Comparison of ENCODE assay signal across 22 cellular contexts in the genomic region with DNA sequence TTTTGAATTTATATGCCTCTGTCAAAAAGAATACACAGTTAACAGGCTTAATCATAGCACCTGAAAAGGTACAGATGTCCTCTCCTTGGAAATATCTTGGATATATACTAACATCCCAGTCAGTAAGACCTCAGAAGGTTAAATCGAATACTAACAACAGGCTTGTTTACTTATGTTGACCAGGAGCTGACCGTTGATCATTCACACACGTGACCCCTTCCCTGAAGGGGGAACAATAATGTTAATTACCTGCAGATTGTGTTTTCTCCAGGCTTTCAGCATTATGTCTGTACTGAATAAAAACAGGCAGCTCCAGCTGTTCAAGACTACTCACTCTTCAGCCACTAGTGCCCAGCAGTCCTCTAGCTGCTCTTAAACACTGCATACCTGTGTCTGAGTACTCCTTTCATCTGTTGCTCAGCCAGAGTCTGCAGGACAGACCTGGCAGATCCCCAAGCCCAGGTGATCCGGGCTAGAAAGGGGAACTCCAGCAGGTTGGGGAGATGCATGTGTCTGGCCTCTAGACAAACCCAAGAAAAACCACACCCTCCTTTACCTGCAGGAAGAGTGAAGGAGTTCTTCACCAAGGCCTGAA.
DNase-seq lines count a peak whose midpoint lies in the region; TF ChIP-seq lines count a peak whose summit lies in the region.
"Had no signal": no experiment of that assay in that cellular context is flagged by ENCODE, and none has a peak within 500 bp of the region (broad histone marks: within the 10 kb centered on the region; RNA-seq: fewer than 3 reads in every experiment).

No MANE protein-coding gene starts in this region.

- CTCF ChIA-PET in HEK293 (lab: Yijun Ruan, JAX): interaction anchor here (1.7 kb wide), 1 partner anchor 67 kb away, joined by 3 read pairs; no protein-coding TSS in a partner anchor
- CTCF ChIA-PET in Calu3 (lab: Charles Lee): no interaction called here

- POLR2A ChIA-PET in HEK293 (lab: Yijun Ruan, JAX): no interaction called here

- no peaks in the 10 kb centered on the region for H3K9me3 Mint-ChIP-seq in Calu3 (ENCODE audit: low read depth, unreplicated experiment)
- H3K9me3 Mint-ChIP-seq: CD4-positive, alpha-beta T cell had no signal

- H3K4me3 Mint-ChIP-seq in Calu3 (ENCODE audit: low read depth, unreplicated experiment): no peak overlapping the region
- H3K4me3 Mint-ChIP-seq: CD4-positive, alpha-beta T cell had no signal

- no peak for TF ChIP-seq CTCF in HEK293 (tag by site-specific recombination; IDR thresholded peaks at IDR 0.05)
- TF ChIP-seq CTCF in thyroid gland (IDR thresholded peaks at IDR 0.05): no peak
- TF ChIP-seq CTCF in Calu3 (IDR thresholded peaks at IDR 0.05; ENCODE audit: unreplicated experiment): no peak

- H3K27me3 ChIP-seq in thyroid gland: no peaks in the 10 kb centered on the region

- BruUV-seq in Calu3 (replicated peaks; lab: Mats Ljungman, UMichigan): no TSS peak

- H3K27me3 Mint-ChIP-seq in Calu3 (ENCODE audit: unreplicated experiment): no peaks in the 10 kb centered on the region

- no peak overlapping the region for H3K27ac ChIP-seq in HEK293 (ENCODE audit: extremely low read depth, low read depth, low read length)
- H3K27ac ChIP-seq in thyroid gland: no peak overlapping the region
- H3K27ac ChIP-seq: 22Rv1, A549, C4-2B, GM23248, HL-60 had no signal

- H3K4me1 Mint-ChIP-seq in Calu3 (ENCODE audit: low read depth, unreplicated experiment): no peaks in the 10 kb centered on the region

- H3K4me1 ChIP-seq in HEK293 (ENCODE audit: control insufficient read depth, insufficient read depth, low read length) (no peaks in the 10 kb centered on the region), thyroid gland (peaks cover 7% of the 10 kb centered on the region in 2 donors)
- H3K4me1 ChIP-seq: A549 had no signal

- 73 to 75% methylated on average over 4 of the region's 4 CpGs for WGBS in thyroid gland, 2 donors

- DNase-seq in DMS53 (lab: John Stamatoyannopoulos, UW): peak; percentile 24
- DNase-seq in DMS53 treated with DMSO at 0.1 percent for 48 hours (lab: John Stamatoyannopoulos, UW; ENCODE audit: unreplicated experiment): no peak
- DNase-seq in NCI-H748 treated with DMSO at 0.1 percent for 48 hours (lab: John Stamatoyannopoulos, UW): peak; percentile 31
- peak; percentile 10 for DNase-seq in kidney tubule cell (ENCODE audit: low spot score)
- no peak for DNase-seq in thyroid gland
- DNase-seq in Calu3: no peak
- DNase-seq in SW480 (ENCODE audit: low spot score): no peak
- DNase-seq: AML-193; Caco-2; CD4-positive, alpha-beta T cell; DMS153; DND-41; EL; GM23248; IMR-90 had no signal

- no peaks in the 10 kb centered on the region for H3K9me3 ChIP-seq in HEK293 (ENCODE audit: control insufficient read depth, insufficient read depth, low read depth, low read length)
- H3K9me3 ChIP-seq in thyroid gland: no peaks in the 10 kb centered on the region
- H3K9me3 ChIP-seq: A549, Caco-2, HAP-1 had no signal

- no peak overlapping the region for H3K27ac Mint-ChIP-seq in Calu3 (ENCODE audit: unreplicated experiment)
- H3K27ac Mint-ChIP-seq: CD4-positive, alpha-beta T cell had no signal

- H3K36me3 ChIP-seq in HEK293 (ENCODE audit: control insufficient read depth in 2 of 2, insufficient read depth in 1 of 2, low read length in 2 of 2): no peaks in the 10 kb centered on the region
- H3K36me3 ChIP-seq in thyroid gland: no peaks in the 10 kb centered on the region
- H3K36me3 ChIP-seq: HAP-1 had no signal

- peaks cover 6% of the 10 kb centered on the region for H3K36me3 Mint-ChIP-seq in Calu3 (ENCODE audit: insufficient read depth, unreplicated experiment)

- TF ChIP-seq POLR2A in thyroid gland (IDR thresholded peaks at IDR 0.05): no peak

- intact Hi-C loops in thyroid gland (cut with DNase I) (no loop called here), Calu3 (cut with micrococcal nuclease; ENCODE audit: unreplicated experiment) (no loop called here)

- no peak overlapping the region for H3K4me3 ChIP-seq in HEK293 (ENCODE audit: low read depth, low read length)
- H3K4me3 ChIP-seq in thyroid gland (replicated peaks in 1 of 3): no peak overlapping the region
- H3K4me3 ChIP-seq: A549, GM12878, GM23248, HAP-1 had no signal

TF ChIP-seq in HEK293, 187 proteins besides CTCF, POLR2A, EP300 and RAD21:
- TF ChIP-seq SETDB1 (IDR thresholded peaks at IDR 0.05; ENCODE audit: insufficient read length, low read length): peak; percentile 54
- TF ChIP-seq TRIM28 (IDR thresholded peaks at IDR 0.05; ENCODE audit: borderline replicate concordance, low read length): peak; percentile 37; the same call in 1 of the 2 replicates
- TF ChIP-seq ZNF785 (tag by site-specific recombination; IDR thresholded peaks at IDR 0.05): no peak

Comparison
In these comparisons a context has a peak if more than half of its experiments do, and no peak if none do; other contexts are left out.
1. DNase-seq: peak in DMS53 (single experiment), NCI-H748 treated with DMSO at 0.1 percent for 48 hours (single experiment) and kidney tubule cell (single experiment); none in DMS53 treated with DMSO at 0.1 percent for 48 hours (single experiment), thyroid gland (0 of 2), Calu3 (single experiment) and SW480 (single experiment).